In genomic region chrX:16039363-16039762, GRCh38 we compare ENCODE assay signal across 1 cellular context.
TF ChIP-seq lines count a peak whose summit lies in the region.

No MANE protein-coding gene starts in this region.

TF ChIP-seq in GM12878, 131 proteins besides CTCF, POLR2A, EP300 and RAD21 (continued from another document):
- no peak for TF ChIP-seq NFXL1 (IDR thresholded peaks at IDR 0.05; ENCODE audit: borderline replicate concordance)
- no peak for TF ChIP-seq CBX5 (IDR thresholded peaks at IDR 0.05; ENCODE audit: low read depth)
- 0 out of 2 replicates have a peak, but pooled peaks have one; percentile 21 for TF ChIP-seq PKNOX1 (IDR thresholded peaks at IDR 0.05)
- TF ChIP-seq IRF3 (IDR thresholded peaks at IDR 0.05), result no peak
